ENCODE assay signal across 1 cellular context in the genomic region with DNA sequence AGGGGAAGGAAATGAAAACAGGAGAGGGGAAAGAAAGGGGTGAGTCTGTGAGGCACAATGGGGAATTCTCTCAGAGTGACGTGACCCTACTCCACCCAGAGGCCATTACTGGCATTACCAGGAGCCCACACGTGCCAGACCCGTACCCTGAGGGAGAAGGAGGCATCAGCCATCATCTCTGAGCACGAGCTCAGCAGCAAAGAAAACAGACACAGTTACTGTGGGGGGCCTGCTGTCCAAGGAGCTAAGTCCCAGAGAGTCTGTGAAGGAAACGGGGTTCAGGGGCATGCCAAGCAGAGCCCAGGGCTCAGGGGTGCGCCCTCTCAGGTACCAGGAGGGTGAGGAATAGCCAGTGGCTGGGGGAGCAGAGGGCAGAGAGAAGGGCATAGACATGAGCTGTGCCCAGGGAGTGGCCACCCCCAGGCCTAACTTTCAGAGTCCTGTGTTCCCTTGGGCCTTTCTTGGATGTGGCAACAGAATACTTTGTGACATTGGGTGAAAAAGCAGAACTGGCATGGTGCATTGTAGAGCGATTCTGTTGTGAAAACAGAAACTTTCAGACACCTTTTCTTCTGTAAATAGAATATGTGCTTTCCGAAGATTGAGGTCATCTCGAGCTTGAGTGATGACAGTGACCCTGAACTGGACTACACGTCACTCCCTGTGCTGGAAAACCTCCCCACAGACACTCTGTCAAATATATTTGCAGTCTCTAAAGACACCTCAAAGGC.
A peak's percentile ranks its signal among the peaks of the same experiment; 100 is the strongest.
TF ChIP-seq lines count a peak whose summit lies in the region.

No MANE protein-coding gene starts in this region.

TF ChIP-seq in GM12878, 131 proteins besides CTCF, POLR2A, EP300 and RAD21 (continued from another document):
- no peak for TF ChIP-seq PRDM15 (CRISPR knock-in tag; IDR thresholded peaks at IDR 0.05)
- peak; percentile 91 to 94 for TF ChIP-seq BHLHE40 (IDR thresholded peaks at IDR 0.05; ENCODE audit: borderline replicate concordance in 1 of 2, low read depth in 2 of 2, low read length in 1 of 2)
- no peak for TF ChIP-seq RUNX3 (IDR thresholded peaks at IDR 0.05; ENCODE audit: low read length)
- no peak for TF ChIP-seq CHD4 (IDR thresholded peaks at IDR 0.05)
- TF ChIP-seq BACH1 (IDR thresholded peaks at IDR 0.05; ENCODE audit: borderline replicate concordance) = no peak
- no peak for TF ChIP-seq EED (IDR thresholded peaks at IDR 0.05; ENCODE audit: low read depth)
- TF ChIP-seq TCF3 (IDR thresholded peaks at IDR 0.05; ENCODE audit: borderline replicate concordance, insufficient read depth, low read depth, low read length) = no peak
- 0 out of 2 replicates have a peak, but pooled peaks have one; percentile 5 for TF ChIP-seq PKNOX1 (IDR thresholded peaks at IDR 0.05)
- TF ChIP-seq, protein P1, sequence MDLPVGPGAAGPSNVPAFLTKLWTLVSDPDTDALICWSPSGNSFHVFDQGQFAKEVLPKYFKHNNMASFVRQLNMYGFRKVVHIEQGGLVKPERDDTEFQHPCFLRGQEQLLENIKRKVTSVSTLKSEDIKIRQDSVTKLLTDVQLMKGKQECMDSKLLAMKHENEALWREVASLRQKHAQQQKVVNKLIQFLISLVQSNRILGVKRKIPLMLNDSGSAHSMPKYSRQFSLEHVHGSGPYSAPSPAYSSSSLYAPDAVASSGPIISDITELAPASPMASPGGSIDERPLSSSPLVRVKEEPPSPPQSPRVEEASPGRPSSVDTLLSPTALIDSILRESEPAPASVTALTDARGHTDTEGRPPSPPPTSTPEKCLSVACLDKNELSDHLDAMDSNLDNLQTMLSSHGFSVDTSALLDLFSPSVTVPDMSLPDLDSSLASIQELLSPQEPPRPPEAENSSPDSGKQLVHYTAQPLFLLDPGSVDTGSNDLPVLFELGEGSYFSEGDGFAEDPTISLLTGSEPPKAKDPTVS (IDR thresholded peaks at IDR 0.05; ENCODE audit: low read depth, low read length) = no peak
- no peak for TF ChIP-seq SREBF2 (IDR thresholded peaks at IDR 0.05; ENCODE audit: low read length)
- no peak for TF ChIP-seq SREBF1 (IDR thresholded peaks at IDR 0.05; ENCODE audit: low read length)
- no peak for TF ChIP-seq SUPT20H (IDR thresholded peaks at IDR 0.05; ENCODE audit: borderline replicate concordance, control insufficient read depth, low read depth, low read length)
- TF ChIP-seq RFX5 (IDR thresholded peaks at IDR 0.05; ENCODE audit: low read depth, low read length) = no peak
- no peak for TF ChIP-seq ZZZ3 (IDR thresholded peaks at IDR 0.05; ENCODE audit: control insufficient read depth, insufficient read length, low read depth)
- no peak for TF ChIP-seq RCOR1 (conservative IDR thresholded peaks at IDR 0.05; ENCODE audit: low read depth, low read length)
- no peak for TF ChIP-seq WRNIP1 (IDR thresholded peaks at IDR 0.05; ENCODE audit: borderline replicate concordance, low read depth, low read length)
- TF ChIP-seq CBX5 (IDR thresholded peaks at IDR 0.05; ENCODE audit: low read depth) = no peak
- TF ChIP-seq MEF2B (IDR thresholded peaks at IDR 0.05; ENCODE audit: partially characterized antibody, poor library complexity, severe bottlenecking) = peak; percentile 35
